ENCODE assay signal across 1 cellular context in genomic region chr5:126477281-126477680, GRCh38.
TF ChIP-seq lines count a peak whose summit lies in the region.

No MANE protein-coding gene starts in this region.

TF ChIP-seq in IMR-90, 13 proteins besides CTCF, POLR2A, EP300 and RAD21:
- no peak for TF ChIP-seq MAZ (IDR thresholded peaks at IDR 0.05; ENCODE audit: borderline replicate concordance, low read depth, low read length)
- TF ChIP-seq FOS (IDR thresholded peaks at IDR 0.05; ENCODE audit: low read depth, low read length) = no peak
- no peak for TF ChIP-seq BHLHE40 (IDR thresholded peaks at IDR 0.05; ENCODE audit: low read depth, low read length)
- TF ChIP-seq CEBPB (IDR thresholded peaks at IDR 0.05; ENCODE audit: low read depth, low read length) = no peak
- no peak for TF ChIP-seq MXI1 (IDR thresholded peaks at IDR 0.05; ENCODE audit: borderline replicate concordance, low read depth, low read length)
- no peak for TF ChIP-seq MAFK (IDR thresholded peaks at IDR 0.05; ENCODE audit: low read depth, low read length)
- no peak for TF ChIP-seq RCOR1 (IDR thresholded peaks at IDR 0.05; ENCODE audit: insufficient replicate concordance, low read length)
- no peak for TF ChIP-seq USF2 (IDR thresholded peaks at IDR 0.05; ENCODE audit: low read depth, low read length)
- no peak for TF ChIP-seq CHD1 (IDR thresholded peaks at IDR 0.05; ENCODE audit: low read depth, low read length)
- no peak for TF ChIP-seq SMC3 (IDR thresholded peaks at IDR 0.05; ENCODE audit: low read depth, low read length)
- TF ChIP-seq NFE2L2 (IDR thresholded peaks at IDR 0.05; ENCODE audit: low read depth, low read length) = no peak
- TF ChIP-seq RFX5 (IDR thresholded peaks at IDR 0.05; ENCODE audit: low read depth, low read length) = no peak
- no peak for TF ChIP-seq ELK1 (IDR thresholded peaks at IDR 0.05; ENCODE audit: borderline replicate concordance, low read depth, low read length)
